In genomic region chr2:44107086-44107740, GRCh38 we compare ENCODE assay signal across 15 cellular contexts.
A peak's percentile ranks its signal among the peaks of the same experiment; 100 is the strongest.
DNase-seq lines count a peak whose midpoint lies in the region; ATAC-seq, FAIRE-seq and TF ChIP-seq lines count a peak whose summit lies in the region.
"Had no signal": no experiment of that assay in that cellular context is flagged by ENCODE, and none has a peak within 500 bp of the region (broad histone marks: within the 10 kb centered on the region; RNA-seq: fewer than 3 reads in every experiment).

No MANE protein-coding gene starts in this region.

- H3K9me3 ChIP-seq in Peyer's patch (no peaks in the 10 kb centered on the region), heart right ventricle (no peaks in the 10 kb centered on the region)
- H3K9me3 ChIP-seq: tibial nerve had no signal

- 74 to 75% methylated on average over 5 of the region's 5 CpGs for WGBS in heart right ventricle, 2 donors

- TF ChIP-seq CTCF in Peyer's patch (IDR thresholded peaks at IDR 0.05): no peak
- TF ChIP-seq CTCF in heart right ventricle (IDR thresholded peaks at IDR 0.05): no peak

- FAIRE-seq in GM12892 (lab: Jason Lieb, UNC): peak; percentile 70
- FAIRE-seq in GM19239 (lab: Jason Lieb, UNC): peak; percentile 87

- DNase-seq in GM12892 (ENCODE audit: insufficient read length): no peak
- no peak for DNase-seq in GM19239 (ENCODE audit: insufficient read length, low spot score)
- DNase-seq in Peyer's patch: no peak
- DNase-seq in NCI-H2081 (lab: John Stamatoyannopoulos, UW): no peak
- no peak for DNase-seq in heart right ventricle
- no peak for DNase-seq in SIG-M5 (lab: John Stamatoyannopoulos, UW)
- DNase-seq: activated CD4-positive, alpha-beta T cell treated with anti-CD3 and anti-CD28 coated beads for 4 hours; activated gamma-delta T cell; caudate nucleus; midbrain; NCI-H510A treated with DMSO at 0.1 percent for 48 hours had no signal

- H3K27ac ChIP-seq in Peyer's patch (no peak overlapping the region), heart right ventricle (no peak overlapping the region)
- H3K27ac ChIP-seq: SK-N-MC, tibial nerve had no signal

- H3K4me3 ChIP-seq in Peyer's patch: no peak overlapping the region
- H3K4me3 ChIP-seq in heart right ventricle: no peak overlapping the region
- H3K4me3 ChIP-seq: SK-N-MC, tibial nerve had no signal

- no peaks in the 10 kb centered on the region for H3K27me3 ChIP-seq in Peyer's patch
- H3K27me3 ChIP-seq in heart right ventricle: no peaks in the 10 kb centered on the region
- H3K27me3 ChIP-seq: tibial nerve had no signal

- H3K4me1 ChIP-seq in Peyer's patch (no peaks in the 10 kb centered on the region), heart right ventricle (peaks cover 0 to 12% (median 0%) of the 10 kb centered on the region in 9 donors)
- H3K4me1 ChIP-seq: tibial nerve had no signal

- TF ChIP-seq POLR2A in GM12892 (IDR thresholded peaks at IDR 0.05; ENCODE audit: low read depth, low read length): no peak
- no peak for TF ChIP-seq POLR2A in Peyer's patch (IDR thresholded peaks at IDR 0.05)

- H3K36me3 ChIP-seq in Peyer's patch (no peaks in the 10 kb centered on the region), heart right ventricle (no peaks in the 10 kb centered on the region)
- H3K36me3 ChIP-seq: tibial nerve had no signal

- intact Hi-C loops in heart right ventricle (cut with DNase I): no loop called here

- ATAC-seq in HG02763 (IDR thresholded peaks at IDR 0.05; ENCODE audit: unreplicated experiment) (peak; percentile 82), HG03571 (IDR thresholded peaks at IDR 0.05; ENCODE audit: unreplicated experiment) (peak; percentile 82), heart right ventricle (no peak)

Comparison
In these comparisons a context has a peak if more than half of its experiments do, and no peak if none do; other contexts are left out.
1. ATAC-seq: peak in HG02763 (single experiment) and HG03571 (single experiment); none in heart right ventricle (0 of 8).